Comparison of ENCODE assay signal across 30 cellular contexts in the genomic region with DNA sequence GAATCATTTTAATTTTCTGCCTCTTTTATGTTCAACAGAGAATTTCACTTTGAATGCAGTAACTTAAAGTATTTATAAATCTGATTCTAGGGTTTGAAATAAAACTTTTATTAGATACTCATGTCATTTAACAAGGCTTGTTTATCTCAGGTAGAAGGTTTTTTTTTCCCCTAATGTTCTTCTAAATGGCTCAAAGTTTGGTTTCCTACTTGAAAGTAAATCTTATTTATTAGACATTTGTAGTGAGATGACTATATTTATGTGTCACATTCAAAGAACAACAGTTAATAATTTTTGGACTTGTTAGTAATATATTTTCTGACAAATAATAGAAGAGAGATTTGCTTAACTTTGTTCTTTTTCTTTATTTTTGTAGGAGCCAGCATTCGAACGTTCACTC.
"Had no signal": no experiment of that assay in that cellular context is flagged by ENCODE, and none has a peak within 500 bp of the region (broad histone marks: within the 10 kb centered on the region; RNA-seq: fewer than 3 reads in every experiment).

No MANE protein-coding gene starts in this region.

- FAIRE-seq: astrocyte had no signal

- ATAC-seq: activated CD8-positive, alpha-beta T cell treated with anti-CD3 and anti-CD28 coated beads for 36 hours; activated naive CD4-positive, alpha-beta T cell treated with anti-CD3 and anti-CD28 coated beads, Interleukin-2, amount 50 U/mL, for 72 hours; activated T-cell treated with anti-CD3 and anti-CD28 coated beads, Interleukin-2, amount 50 U/mL, for 4 hours; activated T-cell treated with anti-CD3 and anti-CD28 coated beads, Interleukin-2, amount 50 U/mL, for 72 hours; activated T-helper 17 cell treated with anti-CD3 and anti-CD28 coated beads, Interleukin-2, amount 50 U/mL, for 72 hours; body of pancreas had no signal

- DNase-seq: activated B cell treated with CpG ODN at 0.5 μM for 24 hours; activated CD4-positive, alpha-beta memory T cell treated with anti-CD3 and anti-CD28 coated beads for 36 hours; activated CD4-positive, alpha-beta T cell treated with anti-CD3 and anti-CD28 coated beads for 4 hours; activated CD4-positive, alpha-beta T cell treated with anti-CD3 and anti-CD28 coated beads, Interleukin-2, amount 10 ng/mL, durations not matched to agents 24 days and 14 days; activated CD4-positive, alpha-beta T cell treated with anti-CD3 and anti-CD28 coated beads, Interleukin-2, amount 50 U/mL, for 1 hour; activated CD4-positive, alpha-beta T cell treated with anti-CD3 and anti-CD28 coated beads, Interleukin-2, amount 50 U/mL, for 4 hours; activated CD4-positive, CD25-positive, alpha-beta regulatory T cell treated with anti-CD3 and anti-CD28 coated beads, Interleukin-2, amount 50 U/mL, for 72 hours; activated CD8-positive, alpha-beta memory T cell treated with anti-CD3 and anti-CD28 coated beads, Interleukin-2, amount 50 U/mL, for 4 hours; activated CD8-positive, alpha-beta T cell treated with anti-CD3 and anti-CD28 coated beads for 36 hours; activated effector memory CD4-positive, alpha-beta T cell treated with anti-CD3 and anti-CD28 coated beads, Interleukin-2, amount 50 U/mL, for 16 hours; activated gamma-delta T cell treated with Interleukin-2 at 50 U/mL for 16 hours; activated naive CD4-positive, alpha-beta T cell; activated naive CD4-positive, alpha-beta T cell treated with anti-CD3 and anti-CD28 coated beads for 36 hours; activated naive CD4-positive, alpha-beta T cell treated with anti-CD3 and anti-CD28 coated beads, Interleukin-2, amount 50 U/mL, for 16 hours; activated naive CD8-positive, alpha-beta T cell treated with anti-CD3 and anti-CD28 coated beads for 36 hours; activated T-cell treated with anti-CD3 and anti-CD28 coated beads for 4 hours; activated T-cell treated with anti-CD3 and anti-CD28 coated beads, Interleukin-2, amount 50 U/mL, for 1 hour; activated T-cell treated with anti-CD3 and anti-CD28 coated beads, Interleukin-2, amount 50 U/mL, for 4 hours; activated T-cell treated with anti-CD3 and anti-CD28 coated beads, Interleukin-2, amount 50 U/mL, for 72 hours; adrenal gland; amniotic stem cell; aorta; body of pancreas; brain microvascular endothelial cell; central memory CD4-positive, alpha-beta T cell; T-helper 2 cell; T-helper 9 cell had no signal
